In the genomic region with DNA sequence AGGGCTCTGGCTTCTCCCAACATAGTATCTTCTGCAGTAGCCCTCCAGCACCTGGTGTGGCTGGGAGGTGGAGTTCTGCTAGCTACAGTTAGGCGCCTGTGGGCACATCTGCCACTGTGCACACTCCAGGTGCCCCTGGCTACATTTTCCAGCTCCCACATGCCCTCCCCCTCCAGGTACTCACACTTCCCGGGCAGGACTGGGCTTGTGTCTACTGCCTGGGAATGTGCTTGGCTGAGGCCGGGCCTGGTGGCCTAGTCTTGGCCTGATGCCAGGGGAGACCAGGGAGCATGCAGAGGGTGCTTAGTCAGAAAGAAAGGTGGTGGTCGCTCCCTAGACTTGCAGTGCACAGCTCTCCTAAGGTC, we compare ENCODE assay signal across 9 cellular contexts. TPM values are rescaled to one million over a fixed set of nuclear protein-coding genes. Genes with fewer than 3 reads are reported as not detected.
DNase-seq lines count a peak whose midpoint lies in the region; ATAC-seq and TF ChIP-seq lines count a peak whose summit lies in the region.
"Had no signal": no experiment of that assay in that cellular context is flagged by ENCODE, and none has a peak within 500 bp of the region (broad histone marks: within the 10 kb centered on the region; RNA-seq: fewer than 3 reads in every experiment).

No MANE protein-coding gene starts in this region.

- TF ChIP-seq CTCF in AG10803 (conservative IDR thresholded peaks at IDR 0.05; ENCODE audit: low read length) = no peak
- no peak for TF ChIP-seq CTCF in astrocyte of the spinal cord (IDR thresholded peaks at IDR 0.05; ENCODE audit: low read depth, low read length)
- TF ChIP-seq CTCF in progenitor cell of endocrine pancreas (IDR thresholded peaks at IDR 0.05; ENCODE audit: unreplicated experiment) = no peak

- 96 to 100% methylated on average over 3 of the region's 4 CpGs for WGBS in mesodermal cell (ENCODE audit: insufficient coverage in 2 of 2), 2 experiments

- DNase-seq in AG10803 (ENCODE audit: low read depth) (peak; percentile 48), NCI-H187 (lab: John Stamatoyannopoulos, UW) (peak; percentile 65 to 84), astrocyte of the spinal cord (ENCODE audit: low read depth, low spot score) (peak; percentile 28), progenitor cell of endocrine pancreas (ENCODE audit: low spot score, unreplicated experiment) (no peak), COLO829 (ENCODE audit: low spot score) (no peak), 8988T (no peak)
- DNase-seq: activated CD4-positive, alpha-beta T cell treated with anti-CD3 and anti-CD28 coated beads for 48 hours had no signal

- H3K4me1 ChIP-seq in mesodermal cell (ENCODE audit: control insufficient read depth, insufficient read depth, low read length, poor library complexity, severe bottlenecking) = peaks cover 44% of the 10 kb centered on the region

- no peak overlapping the region for H3K27ac Mint-ChIP-seq in progenitor cell of endocrine pancreas

- H3K4me3 Mint-ChIP-seq in progenitor cell of endocrine pancreas (ENCODE audit: low read depth) = no peak overlapping the region

- no peak overlapping the region for H3K27ac ChIP-seq in mesodermal cell (ENCODE audit: low read depth, low read length, severe bottlenecking)

- H3K9me3 Mint-ChIP-seq in progenitor cell of endocrine pancreas (ENCODE audit: low read depth) = no peaks in the 10 kb centered on the region

- in situ Hi-C loops in astrocyte of the spinal cord (cut with HindIII; ENCODE audit: low sequenced_read_pairs) = no loop called here

- H3K36me3 ChIP-seq in mesodermal cell (ENCODE audit: control insufficient read depth, insufficient read depth, low read length) = peaks cover 51% of the 10 kb centered on the region

- peaks cover 3% of the 10 kb centered on the region for H3K36me3 Mint-ChIP-seq in progenitor cell of endocrine pancreas (ENCODE audit: insufficient read depth)

- H3K27me3 Mint-ChIP-seq in progenitor cell of endocrine pancreas = no peaks in the 10 kb centered on the region

- H3K4me3 ChIP-seq in AG10803 (ENCODE audit: low read length) (peak overlapping the region; percentile 38), astrocyte of the spinal cord (ENCODE audit: low read depth, low read length) (peak overlapping the region; percentile 87), mesodermal cell (ENCODE audit: extremely low read depth, insufficient read depth, low read length, poor library complexity, severe bottlenecking) (peak overlapping the region; percentile 64)

- H3K4me1 Mint-ChIP-seq in progenitor cell of endocrine pancreas (ENCODE audit: low read depth) = peaks cover 25% of the 10 kb centered on the region

- no peaks in the 10 kb centered on the region for H3K9me3 ChIP-seq in mesodermal cell (ENCODE audit: control insufficient read depth, low read length)

- ATAC-seq in HG03342 (IDR thresholded peaks at IDR 0.05; ENCODE audit: unreplicated experiment) = no peak

RNA-seq across cellular contexts. Expression of gene PHLDB1, which starts 15.9 kb away (rescaled TPM):
- 95.0 TPM for polyA plus RNA-seq in mesodermal cell (2013, experiment 1 of 2)
- polyA plus RNA-seq in mesodermal cell (2013, experiment 2 of 2) = 74.6 TPM
- total RNA-seq in progenitor cell of endocrine pancreas = 106 and 110 TPM in 2 replicates

RNA-seq across cellular contexts. Expression of gene ARCN1, which starts 51.1 kb away (rescaled TPM):
- 239 TPM for polyA plus RNA-seq in mesodermal cell (2013, experiment 1 of 2)
- polyA plus RNA-seq in mesodermal cell (2013, experiment 2 of 2) = 232 TPM
- total RNA-seq in progenitor cell of endocrine pancreas = 112 TPM in 2 replicates

RNA-seq across cellular contexts. Expression of gene TREH, which starts 56.2 kb away (rescaled TPM):
- not detected for polyA plus RNA-seq in mesodermal cell (2013, experiment 1 of 2)
- not detected for polyA plus RNA-seq in mesodermal cell (2013, experiment 2 of 2)
- total RNA-seq in progenitor cell of endocrine pancreas = not detected in 2 replicates

RNA-seq across cellular contexts. Expression of gene IFT46, which starts 57.5 kb away (rescaled TPM):
- 19.8 TPM for polyA plus RNA-seq in mesodermal cell (2013, experiment 1 of 2)
- polyA plus RNA-seq in mesodermal cell (2013, experiment 2 of 2) = 22.0 TPM
- 23.5 and 23.7 TPM in 2 replicates for total RNA-seq in progenitor cell of endocrine pancreas

Comparison
In these comparisons a context has a peak if more than half of its experiments do, and no peak if none do; other contexts are left out.
1. DNase-seq: peak in AG10803 (single experiment), NCI-H187 (2 of 2) and astrocyte of the spinal cord (single experiment); none in progenitor cell of endocrine pancreas (single experiment), COLO829 (single experiment) and 8988T (single experiment).
2. Peak in every context shown above with its lines, with median percentiles within 50 percentile points of each other: H3K4me3 ChIP-seq.